ENCODE assay signal across 8 cellular contexts in genomic region chr1:37474697-37475379, GRCh38. TPM values are rescaled to one million over a fixed set of nuclear protein-coding genes. Genes with fewer than 3 reads are reported as not detected.
DNase-seq lines count a peak whose midpoint lies in the region; ATAC-seq, FAIRE-seq and TF ChIP-seq lines count a peak whose summit lies in the region.

No MANE protein-coding gene starts in this region.

- H3K27ac ChIP-seq in GM12878 (ENCODE audit: control insufficient read depth, insufficient read depth) (peak overlapping the region; percentile 99), layer of hippocampus (ENCODE audit: low read depth, low read length) (peak overlapping the region; percentile 81), stomach (peak overlapping the region; percentile 93 to 99 (median 97))

- no peak for TF ChIP-seq RAD21 in GM12878 (IDR thresholded peaks at IDR 0.05; ENCODE audit: insufficient read depth, low read depth, low read length)

- TSS peak; percentile 53 for BruUV-seq in GM12878 (replicated peaks; lab: Mats Ljungman, UMichigan)

- TF ChIP-seq EP300 in GM12878 (IDR thresholded peaks at IDR 0.05; ENCODE audit: borderline replicate concordance in 1 of 2, control insufficient read depth in 1 of 2, low read depth in 2 of 2, low read length in 2 of 2) (no peak), stomach (IDR thresholded peaks at IDR 0.05) (no peak)

- H3K79me2 ChIP-seq in Loucy (ENCODE audit: insufficient read depth, low read length) (peaks cover 72% of the 10 kb centered on the region), GM12878 (ENCODE audit: control insufficient read depth, insufficient read depth, low read length) (peaks cover 54% of the 10 kb centered on the region)

- no peak overlapping the region for H2AFZ ChIP-seq in Loucy (ENCODE audit: low read length)
- no peak overlapping the region for H2AFZ ChIP-seq in GM12878 (ENCODE audit: control insufficient read depth, low read depth, low read length)

- RAD21 ChIA-PET in GM12878 (lab: Charles Lee; ENCODE audit: unreplicated experiment) = interaction anchor here (1.2 to 10.4 kb wide), 3 partner anchors 12 to 40 kb away, joined by 4 to 82 read pairs (median 13); partner anchors contain the start of gene MEAF6

- in situ Hi-C loops in GM12878 (cut with MboI) = no loop called here

- WGBS in GM12878 (ENCODE audit: insufficient coverage, insufficient replicate concordance, low lambda C conversion rate, missing lambda C conversion rate) = under 1% methylated on average over 29 of the region's 38 CpGs
- 0 to 1% (median 1%) methylated on average over 27 to 38 of the region's 38 CpGs for WGBS in stomach, 5 donors

- 0 out of 3 replicates have a peak, but pooled peaks have one; percentile 0 for ATAC-seq in GM12878
- no peak for ATAC-seq in HG03432 (IDR thresholded peaks at IDR 0.05; ENCODE audit: unreplicated experiment)
- ATAC-seq in HG03469 (IDR thresholded peaks at IDR 0.05; ENCODE audit: unreplicated experiment) = no peak

- CTCF ChIA-PET in GM12878 (lab: Yijun Ruan, JAX) = interaction anchor here (0.6 to 7.8 kb wide), 8 partner anchors 9 to 180 kb away, joined by 3 to 127 read pairs (median 5); partner anchors contain the start of gene MEAF6

- H3K9me3 ChIP-seq in Loucy (ENCODE audit: insufficient read depth, low read depth, low read length) = no peaks in the 10 kb centered on the region
- no peaks in the 10 kb centered on the region for H3K9me3 ChIP-seq in GM12878 (replicated peaks; ENCODE audit: control insufficient read depth, insufficient read depth, low read length)
- no peaks in the 10 kb centered on the region for H3K9me3 ChIP-seq in stomach

- no peaks in the 10 kb centered on the region for H3K36me3 ChIP-seq in Loucy (ENCODE audit: insufficient read depth, low read length)
- peaks cover 2 to 11% of the 10 kb centered on the region in 2 experiments for H3K36me3 ChIP-seq in GM12878 (ENCODE audit: control insufficient read depth in 2 of 2, insufficient read depth in 2 of 2, low read length in 1 of 2)
- H3K36me3 ChIP-seq in stomach = peaks cover 7 to 25% (median 16%) of the 10 kb centered on the region in 4 donors

- H3K9me2 ChIP-seq in Loucy (replicated peaks; ENCODE audit: low read depth, low read length) = no peaks in the 10 kb centered on the region

- 0 out of 2 replicates have a peak, but pooled peaks cover 3% of the 10 kb centered on the region for H3F3A ChIP-seq in Loucy (ENCODE audit: low read depth)

- DNase-seq in GM12878 (ENCODE audit: low read depth, low spot score) (no peak), stomach (peak; percentile 35), GM19240 (ENCODE audit: insufficient read length, low spot score) (no peak)

- H3K4me3 ChIP-seq in GM08714 (ENCODE audit: low read length) (peak overlapping the region; percentile 93), Loucy (ENCODE audit: low read length, poor library complexity, severe bottlenecking) (peak overlapping the region; percentile 98), GM12878 (peak overlapping the region; percentile 99), stomach (peak overlapping the region; percentile 58 to 93 (median 87))

- H3K27me3 ChIP-seq in Loucy (ENCODE audit: insufficient read depth, low read length, poor library complexity, severe bottlenecking) = no peaks in the 10 kb centered on the region
- H3K27me3 ChIP-seq in GM12878 (replicated peaks in 1 of 2; ENCODE audit: control insufficient read depth in 2 of 2, insufficient read depth in 2 of 2, low read length in 1 of 2) = no peaks in the 10 kb centered on the region
- no peaks in the 10 kb centered on the region for H3K27me3 ChIP-seq in layer of hippocampus (ENCODE audit: control insufficient read depth, insufficient read depth, low read length)
- H3K27me3 ChIP-seq in stomach = no peaks in the 10 kb centered on the region

- TF ChIP-seq POLR2A in GM12878 (IDR thresholded peaks at IDR 0.05; ENCODE audit: low read depth, low read length) (peak; percentile 76), stomach (IDR thresholded peaks at IDR 0.05) (no peak)

- POLR2A ChIA-PET in GM12878 (lab: Charles Lee) = interaction anchor here (0.6 to 4.5 kb wide), 18 partner anchors 9 to 1319 kb away, joined by 3 to 35 read pairs (median 4); partner anchors contain the start of genes CDCA8, GNL2, MEAF6 and MRPS15

- TF ChIP-seq CTCF in Loucy (conservative IDR thresholded peaks at IDR 0.05; ENCODE audit: low read length) = no peak
- no peak for TF ChIP-seq CTCF in GM12878 (IDR thresholded peaks at IDR 0.05 in 2 of 3, conservative IDR thresholded peaks at IDR 0.05 in 1 of 3; ENCODE audit: control insufficient read depth in 2 of 3, extremely low read depth in 1 of 3, insufficient read depth in 1 of 3, low read depth in 3 of 3, low read length in 3 of 3)
- TF ChIP-seq CTCF in stomach (IDR thresholded peaks at IDR 0.05) = no peak

- SMC1A ChIA-PET in GM12878 (lab: Charles Lee; ENCODE audit: uncharacterized antibody, unreplicated experiment) = interaction anchor here (0.9 to 3.6 kb wide), 7 partner anchors 9 to 216 kb away, joined by 3 to 23 read pairs (median 4); partner anchors contain the start of gene CDCA8

- H3K4me2 ChIP-seq in Loucy (ENCODE audit: low read depth, low read length, poor library complexity, severe bottlenecking) (peak overlapping the region; percentile 93), GM12878 (ENCODE audit: control insufficient read depth, insufficient read depth) (peak overlapping the region; percentile 73)

- H3K4me1 ChIP-seq in Loucy (ENCODE audit: insufficient read depth, low read length, poor library complexity, severe bottlenecking) (peaks cover 75% of the 10 kb centered on the region), GM12878 (ENCODE audit: control insufficient read depth, insufficient read depth, low read length) (peaks cover 19% of the 10 kb centered on the region), stomach (peaks cover 77 to 85% (median 81%) of the 10 kb centered on the region in 4 donors)

- peaks cover 43% of the 10 kb centered on the region for H4K20me1 ChIP-seq in Loucy (ENCODE audit: insufficient read depth, low read length, poor library complexity, severe bottlenecking)
- no peaks in the 10 kb centered on the region; the same call in 1 of the 2 replicates for H4K20me1 ChIP-seq in GM12878 (ENCODE audit: control insufficient read depth, insufficient read depth)

- intact Hi-C loops in GM12878 (cut with micrococcal nuclease; ENCODE audit: unreplicated experiment) = loop anchor here (5.0 kb wide), 3 partner anchors 122 to 217 kb away; partner anchors contain the start of genes CDCA8 and GNL2
- intact Hi-C loops in stomach (cut with DNase I; ENCODE audit: low total_unique reads) = no loop called here

- H3K9ac ChIP-seq in Loucy (ENCODE audit: low read depth, low read length, poor library complexity, severe bottlenecking) (peak overlapping the region; percentile 90), GM12878 (ENCODE audit: control insufficient read depth, insufficient read depth, low read length) (peak overlapping the region; percentile 94)

- no peak for FAIRE-seq in GM12878 (lab: Jason Lieb, UNC)

TF ChIP-seq in GM12878, 131 proteins besides CTCF, POLR2A, EP300 and RAD21 (continues in another document):
- TF ChIP-seq BACH1 (IDR thresholded peaks at IDR 0.05; ENCODE audit: borderline replicate concordance) = peak; percentile 14; the same call in 1 of the 2 replicates
- no peak for TF ChIP-seq MYC (IDR thresholded peaks at IDR 0.05; ENCODE audit: insufficient read depth, insufficient read length, insufficient replicate concordance, low read length, severe bottlenecking)
- TF ChIP-seq KAT2A (conservative IDR thresholded peaks at IDR 0.05; ENCODE audit: control insufficient read depth, low read depth, low read length) = no peak
- TF ChIP-seq TCF3 (IDR thresholded peaks at IDR 0.05; ENCODE audit: borderline replicate concordance, insufficient read depth, low read depth, low read length) = 0 out of 2 replicates have a peak, but pooled peaks have one; percentile 20
- TF ChIP-seq RB1 (IDR thresholded peaks at IDR 0.05; ENCODE audit: borderline replicate concordance) = no peak

RNA-seq across cellular contexts. Expression of gene ZC3H12A, which starts 0.5 kb away (rescaled TPM):
- 50.7 and 64.9 TPM in 2 replicates for total RNA-seq in GM12878 (2013; cell fraction: nucleolus; rRNA removed)
- total RNA-seq in GM12878 (2014; rRNA removed) = 19.0 and 23.0 TPM in 2 replicates
- total RNA-seq in GM12878 (2014; rRNA removed; fragmentation: Illumina TruSeq; extraction: Trizol) = 9.3 and 10.9 TPM in 2 replicates
- total RNA-seq in GM12878 (2021) = 25.1 and 27.0 TPM in 2 replicates
- 5.7 TPM for polyA plus RNA-seq in GM12878 (2011; ENCODE audit: low read depth)
- 10.4 and 19.2 TPM in 2 replicates for polyA plus RNA-seq in GM12878 (2011; rRNA removed)
- polyA plus RNA-seq in GM12878 (2011; cell fraction: cytosol; rRNA removed) = 24.2 and 34.5 TPM in 2 replicates
- 152 and 154 TPM in 2 replicates for polyA plus RNA-seq in GM12878 (2011; cell fraction: nucleus; rRNA removed)
- 17.6 and 23.4 TPM in 2 replicates for polyA plus RNA-seq in GM12878 (2012)
- polyA plus RNA-seq in GM12878 (2014; fragmentation: Illumina TruSeq; extraction: Trizol) = 2.0 and 9.0 TPM in 2 replicates
- polyA plus RNA-seq in GM12878 (2014; fragmentation: Nextera tagmentation; extraction: Ambion mirVana) = under 1 TPM; 0.35 to 0.88 TPM
- polyA plus RNA-seq in GM12878 (2014; rRNA removed) = 27.8 and 30.2 TPM in 2 replicates
- polyA plus RNA-seq in GM12878 (2016; fragmentation: Nextera tagmentation; extraction: Ambion mirVana) = 10 to 100 TPM; 11.7 to 15.9 TPM
- polyA minus RNA-seq in GM12878 (2011; rRNA and poly(A)+ RNA removed) = 27.5 and 57.4 TPM in 2 replicates
- polyA minus RNA-seq in GM12878 (2011; cell fraction: cytosol; rRNA and poly(A)+ RNA removed) = 15.6 and 17.7 TPM in 2 replicates
- 52.6 and 80.8 TPM in 2 replicates for polyA minus RNA-seq in GM12878 (2011; cell fraction: nucleus; rRNA and poly(A)+ RNA removed)
- 10 to 100 TPM in 4 of 5 donors, 1 to 10 TPM in 1; 8.4 to 89.3 (median 38.4) TPM for total RNA-seq in stomach
- polyA plus RNA-seq in stomach = 10 to 100 TPM; 15.8 to 35.9 (median 22.1) TPM

RNA-seq across cellular contexts. Expression of gene MEAF6, which starts 39.7 kb away (rescaled TPM):
- total RNA-seq in GM12878 (2013; cell fraction: nucleolus; rRNA removed) = 98.4 and 100 TPM in 2 replicates
- total RNA-seq in GM12878 (2014; rRNA removed) (51.8 and 57.8 TPM in 2 replicates), GM12878 (2014; rRNA removed; fragmentation: Illumina TruSeq; extraction: Trizol) (53.9 and 56.4 TPM in 2 replicates), GM12878 (2021) (48.6 and 49.7 TPM in 2 replicates), stomach (10 to 100 TPM; 25.8 to 76.3 (median 68.7) TPM)
- polyA plus RNA-seq in GM12878 (2011; ENCODE audit: low read depth) = 21.0 TPM
- polyA plus RNA-seq in GM12878 (2011; rRNA removed) (70.7 and 75.8 TPM in 2 replicates), GM12878 (2014; fragmentation: Illumina TruSeq; extraction: Trizol) (72.2 and 89.4 TPM in 2 replicates), GM12878 (2014; fragmentation: Nextera tagmentation; extraction: Ambion mirVana) (10 to 100 TPM; 30.8 to 33.3 TPM), GM12878 (2014; rRNA removed) (56.3 and 62.4 TPM in 2 replicates), GM12878 (2016; fragmentation: Nextera tagmentation; extraction: Ambion mirVana) (10 to 100 TPM; 74.7 to 75.0 TPM), stomach (10 to 100 TPM; 41.4 to 62.0 (median 45.5) TPM)
- polyA plus RNA-seq in GM12878 (2011; cell fraction: cytosol; rRNA removed) = 42.7 and 57.1 TPM in 2 replicates
- polyA plus RNA-seq in GM12878 (2011; cell fraction: nucleus; rRNA removed) = 40.8 and 43.5 TPM in 2 replicates
- polyA plus RNA-seq in GM12878 (2012) = 30.5 and 33.8 TPM in 2 replicates
- 19.6 and 26.3 TPM in 2 replicates for polyA minus RNA-seq in GM12878 (2011; rRNA and poly(A)+ RNA removed)
- polyA minus RNA-seq in GM12878 (2011; cell fraction: cytosol; rRNA and poly(A)+ RNA removed) = 14.3 and 17.0 TPM in 2 replicates
- 19.1 and 32.1 TPM in 2 replicates for polyA minus RNA-seq in GM12878 (2011; cell fraction: nucleus; rRNA and poly(A)+ RNA removed)
